ENCODE assay signal across 12 cellular contexts in genomic region chr9:110650991-110651411, GRCh38. TPM values are rescaled to one million over a fixed set of nuclear protein-coding genes. Genes with fewer than 3 reads are reported as not detected.
DNase-seq lines count a peak whose midpoint lies in the region; ATAC-seq, FAIRE-seq and TF ChIP-seq lines count a peak whose summit lies in the region.
"Had no signal": no experiment of that assay in that cellular context is flagged by ENCODE, and none has a peak within 500 bp of the region (broad histone marks: within the 10 kb centered on the region; RNA-seq: fewer than 3 reads in every experiment).

No MANE protein-coding gene starts in this region.

- H3K4me3 Mint-ChIP-seq in HFFc6 = peak overlapping the region; percentile 62
- H3K4me3 Mint-ChIP-seq: central memory CD8-positive, alpha-beta T cell had no signal

- H3K4me3 ChIP-seq in bronchial epithelial cell (ENCODE audit: low read depth, low read length) = no peak overlapping the region

- H3K36me3 Mint-ChIP-seq in HFFc6 (ENCODE audit: low read depth) = peaks cover 9% of the 10 kb centered on the region

- TF ChIP-seq CTCF in HFFc6 (IDR thresholded peaks at IDR 0.05) = no peak
- no peak for TF ChIP-seq CTCF in bronchial epithelial cell (IDR thresholded peaks at IDR 0.05; ENCODE audit: insufficient read depth, low read length, severe bottlenecking)

- H3K27ac ChIP-seq in layer of hippocampus (ENCODE audit: low read depth, low read length) (peak overlapping the region; percentile 88), temporal lobe (ENCODE audit: low read depth, low read length) (peak overlapping the region; percentile 93)

- H3K36me3 ChIP-seq in bronchial epithelial cell (ENCODE audit: control insufficient read depth, insufficient read depth, low read length) = no peaks in the 10 kb centered on the region

- peaks cover 71% of the 10 kb centered on the region for H3K4me1 Mint-ChIP-seq in HFFc6 (ENCODE audit: low read depth)
- H3K4me1 Mint-ChIP-seq: central memory CD8-positive, alpha-beta T cell had no signal

- DNase-seq in HFFc6 (peak; percentile 97), bronchial epithelial cell (ENCODE audit: low read depth) (peak; percentile 12), NCI-H2107 treated with DMSO at 0.1 percent for 48 hours (lab: John Stamatoyannopoulos, UW; ENCODE audit: unreplicated experiment) (no peak), DMS153 treated with DMSO at 0.1 percent for 48 hours (lab: John Stamatoyannopoulos, UW; ENCODE audit: unreplicated experiment) (no peak)
- DNase-seq: islet precursor cell; stimulated activated CD4-positive, alpha-beta T cell treated with anti-CD3 and anti-CD28 coated beads, Interleukin-12 subunit alpha, Interleukin-12 subunit beta, amount 100 ng/mL, for 4 hours had no signal

- H3K27me3 ChIP-seq in bronchial epithelial cell (ENCODE audit: control insufficient read depth, insufficient read depth, low read length) = no peaks in the 10 kb centered on the region
- no peaks in the 10 kb centered on the region for H3K27me3 ChIP-seq in layer of hippocampus (ENCODE audit: control insufficient read depth, insufficient read depth, low read length)

- no peaks in the 10 kb centered on the region for H3K27me3 Mint-ChIP-seq in HFFc6 (ENCODE audit: insufficient read depth)
- H3K27me3 Mint-ChIP-seq: central memory CD8-positive, alpha-beta T cell had no signal

- H3K9me3 Mint-ChIP-seq in HFFc6 = peaks cover 4% of the 10 kb centered on the region; the same call in 1 of the 2 replicates

- peak overlapping the region; percentile 96 for H3K27ac Mint-ChIP-seq in HFFc6

- FAIRE-seq in bronchial epithelial cell (lab: Jason Lieb, UNC) = no peak

- ATAC-seq in GM18868 (IDR thresholded peaks at IDR 0.05; ENCODE audit: unreplicated experiment) = no peak
- ATAC-seq in GM19395 (IDR thresholded peaks at IDR 0.05; ENCODE audit: unreplicated experiment) = no peak

RNA-seq across cellular contexts. Expression of gene MUSK, which starts 17.6 kb away (rescaled TPM):
- total RNA-seq in HFFc6 (2021; fragmentation: NEBNext Ultra II Directional; extraction: Animal tissue kit (Norgen Biotek cat#: 25700)) = under 1 TPM in 4 of 6 experiments, not detected in 2; 0.11 to 0.23 (median 0.14) TPM
- total RNA-seq in bronchial epithelial cell (under 0.01 TPM in 1 of 2 replicates, not detected in the other), temporal lobe (0.25 TPM)
- total RNA-seq: G401 had no signal

Comparison
In these comparisons a context has a peak if more than half of its experiments do, and no peak if none do; other contexts are left out.
1. DNase-seq: peak in HFFc6 (single experiment) and bronchial epithelial cell (single experiment); none in NCI-H2107 treated with DMSO at 0.1 percent for 48 hours (single experiment) and DMS153 treated with DMSO at 0.1 percent for 48 hours (single experiment).